In the genomic region with DNA sequence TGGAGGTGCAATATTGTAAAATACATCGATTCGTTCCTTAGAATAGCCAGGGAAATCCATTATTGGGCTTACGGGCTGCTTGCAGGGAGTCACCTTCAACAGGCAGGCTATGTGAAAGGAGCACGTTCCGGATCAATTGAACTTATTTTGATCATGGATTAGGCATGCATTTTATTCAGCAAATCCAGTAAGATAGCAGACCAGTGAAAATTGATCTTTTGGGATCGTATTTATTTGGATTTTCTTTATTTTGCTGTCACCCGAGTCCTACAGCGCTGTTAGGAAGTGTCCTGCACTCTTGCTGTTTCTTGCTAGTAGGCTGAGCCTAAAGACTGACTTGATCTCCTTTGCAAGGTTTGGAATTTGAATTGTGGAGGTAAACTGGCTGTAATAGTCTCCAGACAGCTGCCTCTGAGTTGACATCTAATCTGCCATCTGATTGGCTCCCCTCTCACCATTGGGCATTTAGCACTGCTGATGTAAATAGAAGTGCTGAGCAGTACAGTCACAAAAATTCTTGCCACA, we compare ENCODE assay signal across 8 cellular contexts. TPM values are rescaled to one million over a fixed set of nuclear protein-coding genes. Genes with fewer than 3 reads are reported as not detected.
DNase-seq lines count a peak whose midpoint lies in the region; ATAC-seq and TF ChIP-seq lines count a peak whose summit lies in the region.

No MANE protein-coding gene starts in this region.

- intact Hi-C loops in gastrocnemius medialis (cut with DNase I; ENCODE audit: low total_unique reads) = loop anchor here (5.0 kb wide), 1 partner anchor 47 kb away; no protein-coding TSS in a partner anchor

- DNase-seq in AG10803 (ENCODE audit: low read depth) = peak; percentile 94
- peak; percentile 26 to 71 for DNase-seq in NCI-H1930 (lab: John Stamatoyannopoulos, UW)
- DNase-seq in T-helper 2 cell treated with Interferon-gamma antibody and Interleukin-4, amounts not matched to agents 5 μg/mL and 100 μg/mL, for 36 hours (ENCODE audit: low spot score) = peak; percentile 63
- peak in 44 of 61 donors; percentile 9 to 92 (median 44) for DNase-seq in caudate nucleus (lab: John Stamatoyannopoulos, UW)
- DNase-seq in gastrocnemius medialis = peak; percentile 70 to 83

- H3K9me3 ChIP-seq in iPS-20b (ENCODE audit: insufficient read depth, low read depth, low read length) (no peaks in the 10 kb centered on the region), gastrocnemius medialis (no peaks in the 10 kb centered on the region)

- peak overlapping the region; percentile 83 for H3K27ac Mint-ChIP-seq in T-helper 2 cell treated with Interferon-gamma antibody and Interleukin-4, amounts not matched to agents 5 μg/mL and 100 μg/mL, for 36 hours

- H3K9ac ChIP-seq in iPS-20b (ENCODE audit: low read depth, low read length) = peak overlapping the region; percentile 85

- peak; percentile 72 to 94 for TF ChIP-seq POLR2A in gastrocnemius medialis (IDR thresholded peaks at IDR 0.05)

- no peaks in the 10 kb centered on the region for H3K9me3 Mint-ChIP-seq in T-helper 2 cell treated with Interferon-gamma antibody and Interleukin-4, amounts not matched to agents 5 μg/mL and 100 μg/mL, for 36 hours

- TF ChIP-seq CTCF in AG10803 (conservative IDR thresholded peaks at IDR 0.05; ENCODE audit: low read length) (no peak), gastrocnemius medialis (IDR thresholded peaks at IDR 0.05 in 4 of 5, conservative IDR thresholded peaks at IDR 0.05 in 1 of 5) (no peak)

- H3K27ac ChIP-seq in caudate nucleus (ENCODE audit: low read depth, low read length) (peak overlapping the region; percentile 98), iPS-20b (ENCODE audit: low read length) (no peak overlapping the region), gastrocnemius medialis (peak overlapping the region; percentile 87 to 98 (median 92))

- H3K4me1 Mint-ChIP-seq in T-helper 2 cell treated with Interferon-gamma antibody and Interleukin-4, amounts not matched to agents 5 μg/mL and 100 μg/mL, for 36 hours (ENCODE audit: low read depth) = peaks cover 39% of the 10 kb centered on the region

- peak overlapping the region; percentile 79 for H3K4me3 Mint-ChIP-seq in T-helper 2 cell treated with Interferon-gamma antibody and Interleukin-4, amounts not matched to agents 5 μg/mL and 100 μg/mL, for 36 hours

- H3K36me3 Mint-ChIP-seq in T-helper 2 cell treated with Interferon-gamma antibody and Interleukin-4, amounts not matched to agents 5 μg/mL and 100 μg/mL, for 36 hours (ENCODE audit: low read depth) = peaks cover 2% of the 10 kb centered on the region

- H3K4me1 ChIP-seq in iPS-20b (ENCODE audit: insufficient read depth, low read length) = peaks cover 50% of the 10 kb centered on the region
- peaks cover 43 to 55% of the 10 kb centered on the region in 2 donors for H3K4me1 ChIP-seq in gastrocnemius medialis

- H3K27me3 ChIP-seq in iPS-20b (ENCODE audit: insufficient read depth, low read length) = no peaks in the 10 kb centered on the region
- no peaks in the 10 kb centered on the region for H3K27me3 ChIP-seq in gastrocnemius medialis

- H3K4me3 ChIP-seq in AG10803 (ENCODE audit: low read length) (peak overlapping the region; percentile 87), iPS-20b (ENCODE audit: low read length) (peak overlapping the region; percentile 89), gastrocnemius medialis (peak overlapping the region; percentile 57 to 89 (median 81))

- H3K27me3 Mint-ChIP-seq in T-helper 2 cell treated with Interferon-gamma antibody and Interleukin-4, amounts not matched to agents 5 μg/mL and 100 μg/mL, for 36 hours (ENCODE audit: low read depth) = no peaks in the 10 kb centered on the region

- in situ Hi-C loops in gastrocnemius medialis (cut with MboI; ENCODE audit: low sequenced_read_pairs in 4 of 4) = loop anchor here (5.0 to 25.0 kb wide), 7 partner anchors 95 to 1468 kb away; a partner anchor contains a TSS

- ATAC-seq in GM18519 (IDR thresholded peaks at IDR 0.05; ENCODE audit: low FRiP score, unreplicated experiment) (peak; percentile 56), HG03064 (IDR thresholded peaks at IDR 0.05; ENCODE audit: low read depth, unreplicated experiment) (peak; percentile 42), gastrocnemius medialis (peak; percentile 39 to 68)

- peaks cover 4% of the 10 kb centered on the region; the same call in 1 of the 2 replicates for H3K36me3 ChIP-seq in iPS-20b (ENCODE audit: insufficient read depth, low read depth, low read length)
- H3K36me3 ChIP-seq in gastrocnemius medialis = no peaks in the 10 kb centered on the region

RNA-seq across cellular contexts. Expression of a gene that starts 3.0 kb away (rescaled TPM):
- 10 to 100 TPM; 54.9 to 75.3 (median 62.0) TPM for total RNA-seq in gastrocnemius medialis

Comparison
In these comparisons a context has a peak if more than half of its experiments do, and no peak if none do; other contexts are left out.
1. DNase-seq: peak in every context shown above with its lines; median percentile 94 in AG10803; 76 in gastrocnemius medialis; 63 in T-helper 2 cell treated with Interferon-gamma antibody and Interleukin-4, amounts not matched to agents 5 μg/mL and 100 μg/mL, for 36 hours; 48 in NCI-H1930; 44 in caudate nucleus.